Comparison of ENCODE assay signal across 15 cellular contexts in the genomic region with DNA sequence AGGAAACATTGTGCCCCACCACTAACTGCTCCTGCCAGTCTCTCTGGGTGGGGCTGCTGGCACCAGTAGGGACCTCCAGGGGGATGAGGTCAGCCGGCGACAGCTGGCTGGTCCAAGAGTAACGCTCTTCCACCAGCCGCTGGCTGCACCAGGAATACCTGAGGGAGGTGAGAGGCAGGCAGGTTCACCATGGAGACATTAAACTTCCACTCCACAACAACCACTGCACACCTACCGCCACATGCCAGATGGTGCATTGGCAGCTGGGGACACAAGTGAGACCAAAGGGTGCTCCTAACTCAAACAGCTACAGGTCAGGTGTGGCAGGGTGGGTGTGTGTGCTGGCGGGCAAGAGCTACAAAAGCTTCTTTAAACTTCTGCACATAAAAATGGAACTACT. TPM values are rescaled to one million over a fixed set of nuclear protein-coding genes. Genes with fewer than 3 reads are reported as not detected.
A peak's percentile ranks its signal among the peaks of the same experiment; 100 is the strongest.
DNase-seq lines count a peak whose midpoint lies in the region; ATAC-seq and TF ChIP-seq lines count a peak whose summit lies in the region.
"Had no signal": no experiment of that assay in that cellular context is flagged by ENCODE, and none has a peak within 500 bp of the region (broad histone marks: within the 10 kb centered on the region; RNA-seq: fewer than 3 reads in every experiment).

No MANE protein-coding gene starts in this region.

- DNase-seq in COLO668 (lab: John Stamatoyannopoulos, UW; ENCODE audit: unreplicated experiment) (peak; percentile 78), DMS53 (lab: John Stamatoyannopoulos, UW) (no peak), ascending aorta (ENCODE audit: low spot score in 2 of 2) (no peak), H4 (ENCODE audit: low spot score) (no peak)
- DNase-seq in activated naive CD8-positive, alpha-beta T cell treated with anti-CD3 and anti-CD28 coated beads for 36 hours, result no peak
- no peak for DNase-seq in naive thymus-derived CD4-positive, alpha-beta T cell
- DNase-seq: C1 segment of cervical spinal cord, foreskin keratinocyte, midbrain, NCI-H1105, NCI-H345, psoas muscle, upper lobe of left lung had no signal

- peak overlapping the region; percentile 24 for H3K4me3 Mint-ChIP-seq in activated naive CD8-positive, alpha-beta T cell treated with anti-CD3 and anti-CD28 coated beads for 36 hours
- H3K4me3 Mint-ChIP-seq in naive thymus-derived CD4-positive, alpha-beta T cell, result peak overlapping the region; percentile 52 to 88 (median 76)

- POLR2A ChIA-PET in naive thymus-derived CD4-positive, alpha-beta T cell (lab: Charles Lee), result interaction anchor here (1.0 to 1.2 kb wide), 2 partner anchors 13 to 425 kb away, joined by 3 read pairs; no protein-coding TSS in a partner anchor

- peaks cover 44% of the 10 kb centered on the region for H3K4me1 Mint-ChIP-seq in activated naive CD8-positive, alpha-beta T cell treated with anti-CD3 and anti-CD28 coated beads for 36 hours
- peaks cover 36 to 64% (median 59%) of the 10 kb centered on the region in 7 donors for H3K4me1 Mint-ChIP-seq in naive thymus-derived CD4-positive, alpha-beta T cell

- no peak overlapping the region for H3K4me3 ChIP-seq in BLaER1
- H3K4me3 ChIP-seq in naive thymus-derived CD4-positive, alpha-beta T cell (ENCODE audit: low read length), result peak overlapping the region; percentile 23
- no peak overlapping the region for H3K4me3 ChIP-seq in ascending aorta
- H3K4me3 ChIP-seq: psoas muscle, upper lobe of left lung had no signal

- peaks cover 94% of the 10 kb centered on the region for H4K20me1 ChIP-seq in BLaER1

- no peaks in the 10 kb centered on the region for H3K27me3 ChIP-seq in BLaER1
- no peaks in the 10 kb centered on the region for H3K27me3 ChIP-seq in naive thymus-derived CD4-positive, alpha-beta T cell (ENCODE audit: control insufficient read depth in 2 of 2, insufficient read depth in 2 of 2, low read length in 2 of 2)
- H3K27me3 ChIP-seq in ascending aorta, result no peaks in the 10 kb centered on the region
- H3K27me3 ChIP-seq: foreskin keratinocyte, upper lobe of left lung had no signal

- CTCF ChIA-PET in naive thymus-derived CD4-positive, alpha-beta T cell (lab: Charles Lee), result no interaction called here

- H3K36me3 ChIP-seq in BLaER1, result peaks cover 83% of the 10 kb centered on the region
- peaks cover 46 to 79% (median 56%) of the 10 kb centered on the region in 3 experiments for H3K36me3 ChIP-seq in naive thymus-derived CD4-positive, alpha-beta T cell (ENCODE audit: control insufficient read depth in 2 of 3, insufficient read depth in 3 of 3, low read length in 3 of 3)
- peaks cover 70 to 85% of the 10 kb centered on the region in 2 donors for H3K36me3 ChIP-seq in ascending aorta

- 0 out of 2 replicates have a peak overlapping the region, but pooled peaks have one; percentile 25 for H3K9ac ChIP-seq in BLaER1

- ATAC-seq in naive thymus-derived CD4-positive, alpha-beta T cell, result no peak
- ATAC-seq: foreskin keratinocyte, psoas muscle, SK-N-SH treated with all-trans-retinoic acid at 6 μM for 48 hours had no signal

- TF ChIP-seq CTCF in ascending aorta (IDR thresholded peaks at IDR 0.05), result no peak

- peaks cover 46% of the 10 kb centered on the region for H3K36me3 Mint-ChIP-seq in activated naive CD8-positive, alpha-beta T cell treated with anti-CD3 and anti-CD28 coated beads for 36 hours
- H3K36me3 Mint-ChIP-seq in naive thymus-derived CD4-positive, alpha-beta T cell, result peaks cover 0 to 63% (median 42%) of the 10 kb centered on the region in 5 donors

- peak overlapping the region; percentile 77 for H3K27ac Mint-ChIP-seq in activated naive CD8-positive, alpha-beta T cell treated with anti-CD3 and anti-CD28 coated beads for 36 hours
- peak overlapping the region in 8 of 9 donors; percentile 2 to 87 (median 58) for H3K27ac Mint-ChIP-seq in naive thymus-derived CD4-positive, alpha-beta T cell

- H3K27ac ChIP-seq in BLaER1 (no peak overlapping the region), ascending aorta (no peak overlapping the region)
- peak overlapping the region; percentile 39 for H3K27ac ChIP-seq in naive thymus-derived CD4-positive, alpha-beta T cell (ENCODE audit: low read depth, low read length)
- H3K27ac ChIP-seq: foreskin keratinocyte, psoas muscle, upper lobe of left lung had no signal

- H3K4me1 ChIP-seq in BLaER1, result peaks cover 72% of the 10 kb centered on the region
- peaks cover 49 to 54% of the 10 kb centered on the region in 2 donors for H3K4me1 ChIP-seq in naive thymus-derived CD4-positive, alpha-beta T cell (ENCODE audit: control insufficient read depth in 2 of 2, insufficient read depth in 2 of 2, low read length in 2 of 2)
- H3K4me1 ChIP-seq in ascending aorta, result peaks cover 14 to 38% of the 10 kb centered on the region in 2 donors
- H3K4me1 ChIP-seq: foreskin keratinocyte had no signal

- peaks cover 2% of the 10 kb centered on the region for H3K9me3 Mint-ChIP-seq in activated naive CD8-positive, alpha-beta T cell treated with anti-CD3 and anti-CD28 coated beads for 36 hours
- H3K9me3 Mint-ChIP-seq in naive thymus-derived CD4-positive, alpha-beta T cell, result peaks cover 0 to 6% (median 0%) of the 10 kb centered on the region in 11 donors

- H3K9me3 ChIP-seq in BLaER1 (no peaks in the 10 kb centered on the region), ascending aorta (no peaks in the 10 kb centered on the region)
- H3K9me3 ChIP-seq in naive thymus-derived CD4-positive, alpha-beta T cell (ENCODE audit: control insufficient read depth in 2 of 3, low read length in 3 of 3), result no peaks in the 10 kb centered on the region
- H3K9me3 ChIP-seq: psoas muscle, upper lobe of left lung had no signal

- H3K27me3 Mint-ChIP-seq in activated naive CD8-positive, alpha-beta T cell treated with anti-CD3 and anti-CD28 coated beads for 36 hours, result peaks cover 5% of the 10 kb centered on the region
- peaks cover 0 to 5% (median 4%) of the 10 kb centered on the region in 5 donors for H3K27me3 Mint-ChIP-seq in naive thymus-derived CD4-positive, alpha-beta T cell

- intact Hi-C loops in naive thymus-derived CD4-positive, alpha-beta T cell (cut with micrococcal nuclease), result loop anchor here (5.0 to 10.0 kb wide), 7 partner anchors 125 to 1605 kb away; a partner anchor contains a TSS
- intact Hi-C loops in ascending aorta (cut with DNase I), result loop anchor here (10.0 kb wide), 3 partner anchors 435 to 1085 kb away; a partner anchor contains a TSS

- peak overlapping the region; percentile 96 for H3K4me2 ChIP-seq in BLaER1

RNA-seq across cellular contexts. Expression of a gene that starts 4.5 kb away (rescaled TPM):
- total RNA-seq in activated naive CD8-positive, alpha-beta T cell treated with anti-CD3 and anti-CD28 coated beads for 36 hours, result 100 to 1,000 TPM in 1 of 2 experiments, 10 to 100 TPM in 1; 96.1 to 102 TPM
- 100 to 1,000 TPM; 121 to 136 (median 129) TPM for total RNA-seq in naive thymus-derived CD4-positive, alpha-beta T cell
- polyA plus RNA-seq in naive thymus-derived CD4-positive, alpha-beta T cell, result 10 to 100 TPM; 24.0 to 61.3 TPM
- 69.1 TPM for total RNA-seq in ascending aorta
- 19.5 and 36.9 TPM in 2 replicates for total RNA-seq in H4 (2014; rRNA removed; shearing (Covaris generic))
